ENCODE assay signal across 17 cellular contexts in the genomic region with DNA sequence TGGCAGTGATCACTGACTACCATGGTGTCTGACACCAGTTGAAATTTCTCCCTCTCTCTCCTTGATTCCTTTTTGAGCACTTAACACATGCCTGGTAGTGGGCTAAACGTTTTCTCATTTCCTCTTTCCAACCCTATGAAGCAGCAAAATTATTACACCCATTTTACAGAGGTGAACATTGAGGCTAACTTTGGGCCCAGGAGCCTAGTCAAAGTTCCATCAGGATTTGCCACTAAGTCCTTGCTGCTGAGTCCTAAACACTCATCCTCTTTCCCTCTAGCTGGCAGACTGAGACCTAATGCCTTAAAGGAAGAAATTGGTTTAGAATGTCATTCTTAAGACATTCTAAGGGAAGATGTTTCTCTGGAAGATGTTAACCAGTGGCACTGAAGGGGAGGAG.
A peak's percentile ranks its signal among the peaks of the same experiment; 100 is the strongest.
DNase-seq lines count a peak whose midpoint lies in the region; ATAC-seq, FAIRE-seq and TF ChIP-seq lines count a peak whose summit lies in the region.
"Had no signal": no experiment of that assay in that cellular context is flagged by ENCODE, and none has a peak within 500 bp of the region (broad histone marks: within the 10 kb centered on the region; RNA-seq: fewer than 3 reads in every experiment).

No MANE protein-coding gene starts in this region.

- no peak for TF ChIP-seq RAD21 in H1 (IDR thresholded peaks at IDR 0.05 in 1 of 2, conservative IDR thresholded peaks at IDR 0.05 in 1 of 2; ENCODE audit: low read depth in 2 of 2, low read length in 2 of 2)

- no peak for TF ChIP-seq CTCF in heart left ventricle (IDR thresholded peaks at IDR 0.05)
- no peak for TF ChIP-seq CTCF in GM23338 (conservative IDR thresholded peaks at IDR 0.05; ENCODE audit: low read depth in 2 of 2)
- no peak for TF ChIP-seq CTCF in H1 (IDR thresholded peaks at IDR 0.05; ENCODE audit: control extremely low read depth in 1 of 3, insufficient read depth in 1 of 3, low read depth in 1 of 3, low read length in 3 of 3)
- no peak for TF ChIP-seq CTCF in type B pancreatic cell (conservative IDR thresholded peaks at IDR 0.05)

- DNase-seq in cardiac septum (ENCODE audit: low spot score): peak; percentile 2
- no peak for DNase-seq in heart left ventricle
- DNase-seq in GM23338 (ENCODE audit: low spot score): no peak
- no peak for DNase-seq in H1 (ENCODE audit: low read depth in 1 of 2, low spot score in 2 of 2)
- DNase-seq in type B pancreatic cell (ENCODE audit: extremely low spot score, unreplicated experiment): no peak
- no peak for DNase-seq in activated CD8-positive, alpha-beta T cell treated with anti-CD3 and anti-CD28 coated beads, Interleukin-2, amount 10 ng/mL, durations not matched to agents 7 days and 5 days
- DNase-seq: BE2C; Caco-2; CD4-positive, alpha-beta T cell; GM23248; HFFc6 had no signal

- H3K14ac ChIP-seq in H1 (ENCODE audit: insufficient read length): no peak overlapping the region

- H3K4me1 Mint-ChIP-seq in GM23338: peaks cover 35% of the 10 kb centered on the region
- H3K4me1 Mint-ChIP-seq in type B pancreatic cell (ENCODE audit: unreplicated experiment): peaks cover 26% of the 10 kb centered on the region
- H3K4me1 Mint-ChIP-seq in activated CD8-positive, alpha-beta T cell treated with anti-CD3 and anti-CD28 coated beads, Interleukin-2, amount 10 ng/mL, durations not matched to agents 7 days and 5 days (ENCODE audit: low read depth): no peaks in the 10 kb centered on the region

- no peak overlapping the region for H2BK5ac ChIP-seq in H1 (ENCODE audit: low read depth, low read length)

- TF ChIP-seq EP300 in H1 (IDR thresholded peaks at IDR 0.05; ENCODE audit: borderline replicate concordance in 1 of 2, low read depth in 2 of 2, low read length in 2 of 2): no peak

- no peak for FAIRE-seq in H1 (lab: Jason Lieb, UNC)
- FAIRE-seq: D721Med, G401.6, GM12892, GM18507 had no signal

- H3K4me3 Mint-ChIP-seq in GM23338 (no peak overlapping the region), type B pancreatic cell (peak overlapping the region; percentile 81)
- no peak overlapping the region for H3K4me3 Mint-ChIP-seq in activated CD8-positive, alpha-beta T cell treated with anti-CD3 and anti-CD28 coated beads, Interleukin-2, amount 10 ng/mL, durations not matched to agents 7 days and 5 days
- H3K4me3 Mint-ChIP-seq: CD4-positive, alpha-beta T cell; HFFc6 had no signal

- H3K9me2 ChIP-seq in GM23338 (ENCODE audit: insufficient read depth): no peaks in the 10 kb centered on the region

- H3K4me1 ChIP-seq in heart left ventricle (peaks cover 0 to 3% (median 0%) of the 10 kb centered on the region in 12 donors), GM23338 (ENCODE audit: insufficient read depth) (peaks cover 36% of the 10 kb centered on the region), H1 (replicated peaks in 1 of 4; ENCODE audit: control insufficient read depth in 3 of 4, insufficient read depth in 4 of 4, low read length in 3 of 4) (peaks cover 0 to 8% (median 6%) of the 10 kb centered on the region in 4 experiments; a peak in 4 of 7 replicates)
- H3K4me1 ChIP-seq: BE2C, Caco-2 had no signal

- no peak overlapping the region for H3K27ac ChIP-seq in heart left ventricle
- H3K27ac ChIP-seq in GM23338 (ENCODE audit: low read depth): no peak overlapping the region
- H3K27ac ChIP-seq in H1 (ENCODE audit: low read depth, low read length): no peak overlapping the region
- H3K27ac ChIP-seq: C4-2B, GM23248 had no signal

- no peaks in the 10 kb centered on the region for H3K36me3 Mint-ChIP-seq in GM23338 (ENCODE audit: low read depth)
- H3K36me3 Mint-ChIP-seq in type B pancreatic cell: no peaks in the 10 kb centered on the region
- H3K36me3 Mint-ChIP-seq in activated CD8-positive, alpha-beta T cell treated with anti-CD3 and anti-CD28 coated beads, Interleukin-2, amount 10 ng/mL, durations not matched to agents 7 days and 5 days (ENCODE audit: low read depth): no peaks in the 10 kb centered on the region

- peak overlapping the region; percentile 50; the same call in 1 of the 2 replicates for H3K4me2 ChIP-seq in GM23338
- H3K4me2 ChIP-seq in H1 (ENCODE audit: insufficient read depth in 1 of 2, low read depth in 2 of 2, low read length in 2 of 2): no peak overlapping the region

- H3K79me2 ChIP-seq in GM23338 (replicated peaks; ENCODE audit: insufficient read depth) (no peaks in the 10 kb centered on the region), H1 (ENCODE audit: control insufficient read depth in 1 of 2, insufficient read depth in 2 of 2, low read length in 2 of 2) (no peaks in the 10 kb centered on the region)

- H3K27me3 Mint-ChIP-seq in GM23338 (ENCODE audit: insufficient read depth, low read depth, poor library complexity) (peaks cover 21% of the 10 kb centered on the region), type B pancreatic cell (peaks cover 44% of the 10 kb centered on the region)
- H3K27me3 Mint-ChIP-seq in activated CD8-positive, alpha-beta T cell treated with anti-CD3 and anti-CD28 coated beads, Interleukin-2, amount 10 ng/mL, durations not matched to agents 7 days and 5 days (ENCODE audit: low read depth): peaks cover 13% of the 10 kb centered on the region

- H4K20me1 ChIP-seq in GM23338 (replicated peaks; ENCODE audit: insufficient read depth) (no peaks in the 10 kb centered on the region), H1 (replicated peaks in 1 of 2; ENCODE audit: control insufficient read depth in 1 of 2, insufficient read depth in 2 of 2, low read length in 2 of 2) (no peaks in the 10 kb centered on the region)

- no peak overlapping the region for H2BK120ac ChIP-seq in H1 (replicated peaks; ENCODE audit: low read depth, low read length)

- intact Hi-C loops in cardiac septum (cut with DNase I) (no loop called here), heart left ventricle (cut with DNase I) (no loop called here)

- H4K5ac ChIP-seq in H1 (ENCODE audit: insufficient read length, low read depth, low read length): no peak overlapping the region

- H2BK20ac ChIP-seq in H1 (ENCODE audit: low read length): no peak overlapping the region

- no peaks in the 10 kb centered on the region for H3K9me3 Mint-ChIP-seq in GM23338
- H3K9me3 Mint-ChIP-seq in type B pancreatic cell: no peaks in the 10 kb centered on the region
- no peaks in the 10 kb centered on the region for H3K9me3 Mint-ChIP-seq in activated CD8-positive, alpha-beta T cell treated with anti-CD3 and anti-CD28 coated beads, Interleukin-2, amount 10 ng/mL, durations not matched to agents 7 days and 5 days (ENCODE audit: insufficient read depth)
- H3K9me3 Mint-ChIP-seq: CD4-positive, alpha-beta T cell; HFFc6 had no signal

- no peaks in the 10 kb centered on the region for H3F3A ChIP-seq in GM23338 (replicated peaks; ENCODE audit: low read depth)

- H4K91ac ChIP-seq in H1 (replicated peaks; ENCODE audit: insufficient read length, low read length): no peak overlapping the region

- CTCF ChIA-PET in H1 (lab: Charles Lee; ENCODE audit: partially characterized antibody): interaction anchor here (0.6 to 2.6 kb wide), 9 partner anchors 10 to 581 kb away, joined by 3 to 13 read pairs (median 3); no protein-coding TSS in a partner anchor
- CTCF ChIA-PET in activated CD8-positive, alpha-beta T cell treated with anti-CD3 and anti-CD28 coated beads, Interleukin-2, amount 10 ng/mL, durations not matched to agents 7 days and 5 days (lab: Charles Lee): no interaction called here

- H3K4ac ChIP-seq in H1 (replicated peaks; ENCODE audit: insufficient read length, low read depth, low read length): no peak overlapping the region

- POLR2A ChIA-PET in H1 (lab: Charles Lee; ENCODE audit: partially characterized antibody): interaction anchor here (0.7 kb wide), 1 partner anchor 432 kb away, joined by 6 read pairs; no protein-coding TSS in a partner anchor
- POLR2A ChIA-PET in activated CD8-positive, alpha-beta T cell treated with anti-CD3 and anti-CD28 coated beads, Interleukin-2, amount 10 ng/mL, durations not matched to agents 7 days and 5 days (lab: Charles Lee): no interaction called here

- H4K8ac ChIP-seq in H1 (ENCODE audit: extremely low read depth, insufficient read depth, low read length): no peak overlapping the region

- no peaks in the 10 kb centered on the region for H3K79me1 ChIP-seq in H1 (ENCODE audit: low read depth, low read length)

- no peak overlapping the region for H3K4me3 ChIP-seq in heart left ventricle
- no peak overlapping the region for H3K4me3 ChIP-seq in GM23338
- H3K4me3 ChIP-seq in H1 (ENCODE audit: extremely low read depth in 1 of 4, insufficient read depth in 2 of 4, low read depth in 3 of 4, low read length in 4 of 4): no peak overlapping the region
- H3K4me3 ChIP-seq: GM23248 had no signal

- H2BK12ac ChIP-seq in H1 (ENCODE audit: low read depth, low read length): no peak overlapping the region

- no peaks in the 10 kb centered on the region for H3K9me3 ChIP-seq in heart left ventricle
- no peaks in the 10 kb centered on the region for H3K9me3 ChIP-seq in H1 (ENCODE audit: insufficient read depth in 2 of 2, low read depth in 1 of 2, low read length in 1 of 2)
- H3K9me3 ChIP-seq: BE2C, Caco-2 had no signal

- no peaks in the 10 kb centered on the region for H3K23me2 ChIP-seq in H1 (ENCODE audit: low read depth, low read length)

- H2AFZ ChIP-seq in GM23338 (no peak overlapping the region), H1 (ENCODE audit: low read length) (no peak overlapping the region)
- H2AFZ ChIP-seq: GM23248 had no signal

- H3K27me3 ChIP-seq in heart left ventricle: peaks cover 0 to 3% (median 0%) of the 10 kb centered on the region in 9 donors
- no peaks in the 10 kb centered on the region for H3K27me3 ChIP-seq in GM23338 (ENCODE audit: insufficient read depth)
- H3K27me3 ChIP-seq in H1 (replicated peaks in 1 of 4; ENCODE audit: control insufficient read depth in 3 of 4, extremely low read depth in 1 of 4, insufficient read depth in 3 of 4, low read length in 3 of 4): no peaks in the 10 kb centered on the region; a peak in 1 of 7 replicates

- no peak for ATAC-seq in heart left ventricle
- no peak for ATAC-seq in GM23338
- no peak for ATAC-seq in HG02610 (IDR thresholded peaks at IDR 0.05; ENCODE audit: unreplicated experiment)
- no peak for ATAC-seq in activated CD8-positive, alpha-beta T cell treated with anti-CD3 and anti-CD28 coated beads, Interleukin-2, amount 10 ng/mL, durations not matched to agents 7 days and 5 days

- H3K9ac ChIP-seq in H1 (replicated peaks in 1 of 4; ENCODE audit: extremely low read depth in 1 of 4, low read depth in 3 of 4, low read length in 3 of 4): no peak overlapping the region
- H3K9ac ChIP-seq: GM23248 had no signal

- H3K36me3 ChIP-seq in heart left ventricle (no peaks in the 10 kb centered on the region), GM23338 (ENCODE audit: insufficient read depth) (no peaks in the 10 kb centered on the region), H1 (ENCODE audit: control insufficient read depth in 2 of 4, insufficient read depth in 4 of 4, low read length in 3 of 4) (no peaks in the 10 kb centered on the region)
- H3K36me3 ChIP-seq: BE2C had no signal

- WGBS in heart left ventricle, 4 donors: 41 to 52% (median 46%) methylated on average over 1 of the region's 1 CpG
- 92% methylated on average over 1 of the region's 1 CpG; no CpG with 5 or more reads in 1 of the 2 experiments for WGBS in H1 (ENCODE audit: extremely low coverage in 1 of 2, insufficient coverage in 1 of 2, insufficient read length in 1 of 2, insufficient replicate concordance in 2 of 2, low coverage in 1 of 2, low lambda C conversion rate in 2 of 2, missing lambda C conversion rate in 1 of 2), 2 experiments

- no peak overlapping the region for H3K56ac ChIP-seq in H1 (replicated peaks; ENCODE audit: insufficient read length, low read depth, low read length)

- H2BK15ac ChIP-seq in H1 (ENCODE audit: low read length): no peak overlapping the region

- TF ChIP-seq POLR2A in heart left ventricle (IDR thresholded peaks at IDR 0.05) (no peak), H1 (IDR thresholded peaks at IDR 0.05; ENCODE audit: control extremely low read depth in 1 of 2, low read depth in 2 of 2, low read length in 2 of 2) (no peak)

- H2AK5ac ChIP-seq in H1 (ENCODE audit: low read depth, low read length): 0 out of 2 replicates have a peak overlapping the region, but pooled peaks have one; percentile 41

- H3K23ac ChIP-seq in H1 (ENCODE audit: insufficient read length): no peak overlapping the region

- H3K18ac ChIP-seq in H1 (ENCODE audit: extremely low read depth, low read length): no peak overlapping the region

- H3K27ac Mint-ChIP-seq in GM23338 (no peak overlapping the region), type B pancreatic cell (peak overlapping the region; percentile 72)
- no peak overlapping the region for H3K27ac Mint-ChIP-seq in activated CD8-positive, alpha-beta T cell treated with anti-CD3 and anti-CD28 coated beads, Interleukin-2, amount 10 ng/mL, durations not matched to agents 7 days and 5 days
- H3K27ac Mint-ChIP-seq: CD4-positive, alpha-beta T cell; HFFc6 had no signal
